ENCODE assay signal across 30 cellular contexts in the genomic region with DNA sequence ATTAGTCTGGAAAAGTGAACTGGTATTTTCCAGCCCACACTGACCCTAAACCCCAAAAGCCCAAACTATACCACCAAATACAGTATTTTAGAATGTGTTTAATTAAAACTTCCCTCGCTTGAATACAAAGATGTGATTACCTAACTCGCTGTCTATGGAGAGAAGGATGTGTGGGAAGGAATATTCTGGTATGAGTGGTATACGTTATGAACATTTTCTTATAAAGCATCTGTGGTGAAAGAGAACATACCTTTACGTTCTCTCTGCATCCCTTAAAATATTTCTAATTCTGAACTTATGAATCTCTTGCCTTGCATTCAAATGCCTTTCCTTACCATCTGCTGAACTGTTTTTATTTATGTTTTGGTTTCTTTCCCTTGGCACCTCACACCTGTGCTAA.
"Had no signal": no experiment of that assay in that cellular context is flagged by ENCODE, and none has a peak within 500 bp of the region (broad histone marks: within the 10 kb centered on the region; RNA-seq: fewer than 3 reads in every experiment).

No MANE protein-coding gene starts in this region.

- H2AFZ ChIP-seq: hepatocyte had no signal

- FAIRE-seq: frontal cortex, pancreas, small intestine had no signal

- DNase-seq: activated CD4-positive, alpha-beta T cell treated with anti-CD3 and anti-CD28 coated beads for 1 hour; activated CD4-positive, alpha-beta T cell treated with anti-CD3 and anti-CD28 coated beads, Interleukin-2, amount 10 ng/mL, durations not matched to agents 7 days and 5 days; activated CD8-positive, alpha-beta T cell treated with anti-CD3 and anti-CD28 coated beads for 36 hours; activated effector memory CD4-positive, alpha-beta T cell treated with Interleukin-2 at 50 U/mL for 16 hours; activated naive CD4-positive, alpha-beta T cell treated with Interleukin-2 at 50 U/mL for 16 hours; activated naive CD8-positive, alpha-beta T cell treated with anti-CD3 and anti-CD28 coated beads for 36 hours; activated T-cell treated with anti-CD3 and anti-CD28 coated beads for 4 hours; activated T-cell treated with anti-CD3 and anti-CD28 coated beads, Interleukin-2, amount 50 U/mL, for 72 hours; cerebellar nuclear complex; colonic mucosa; effector CD8-positive, alpha-beta T cell; glutamatergic neuron; nucleus accumbens; pancreas; sigmoid colon; small intestine; stimulated activated CD4-positive, alpha-beta T cell treated with anti-CD3 and anti-CD28 coated beads, Interleukin-4, amount 100 ng/mL, for 4 hours; stimulated activated CD8-positive, alpha-beta memory T cell treated with anti-CD3 and anti-CD28 coated beads, Interleukin-4, amount 100 ng/mL, for 48 hours; stimulated activated naive CD4-positive, alpha-beta T cell; SW 1271; T-helper 2 cell had no signal

- ATAC-seq: activated CD8-positive, alpha-beta T cell treated with anti-CD3 and anti-CD28 coated beads for 36 hours; activated T-cell treated with anti-CD3 and anti-CD28 coated beads, Interleukin-2, amount 50 U/mL, for 72 hours; pancreas had no signal

- H3K9me3 Mint-ChIP-seq: activated CD4-positive, alpha-beta T cell treated with anti-CD3 and anti-CD28 coated beads, Interleukin-2, amount 10 ng/mL, durations not matched to agents 7 days and 5 days; activated CD8-positive, alpha-beta T cell treated with anti-CD3 and anti-CD28 coated beads for 36 hours; activated naive CD8-positive, alpha-beta T cell treated with anti-CD3 and anti-CD28 coated beads for 36 hours; activated T-cell treated with anti-CD3 and anti-CD28 coated beads, Interleukin-2, amount 50 U/mL, for 72 hours; brain had no signal

- H3K27me3 Mint-ChIP-seq: activated CD8-positive, alpha-beta T cell treated with anti-CD3 and anti-CD28 coated beads for 36 hours; activated naive CD8-positive, alpha-beta T cell treated with anti-CD3 and anti-CD28 coated beads for 36 hours; brain had no signal

- H3K27ac ChIP-seq: ascending aorta, cardiac muscle cell, colonic mucosa, hepatocyte, pancreas, prostate gland, sigmoid colon, suprapubic skin, tibial nerve had no signal

- H3K36me3 ChIP-seq: colonic mucosa, pancreas, prostate gland, tibial nerve had no signal

- H3K27me3 ChIP-seq: ascending aorta, cardiac muscle cell, colonic mucosa, hepatocyte, pancreas, sigmoid colon, suprapubic skin, tibial nerve had no signal

- H3K4me3 ChIP-seq: ascending aorta, cardiac muscle cell, colonic mucosa, hepatocyte, pancreas, prostate gland, sigmoid colon, suprapubic skin, tibial nerve had no signal

- H3K4me3 Mint-ChIP-seq: activated CD4-positive, alpha-beta T cell treated with anti-CD3 and anti-CD28 coated beads, Interleukin-2, amount 10 ng/mL, durations not matched to agents 7 days and 5 days; activated CD8-positive, alpha-beta T cell treated with anti-CD3 and anti-CD28 coated beads for 36 hours; activated naive CD8-positive, alpha-beta T cell treated with anti-CD3 and anti-CD28 coated beads for 36 hours; activated T-cell treated with anti-CD3 and anti-CD28 coated beads, Interleukin-2, amount 50 U/mL, for 72 hours; brain; neural crest cell had no signal

- H3K79me2 ChIP-seq: hepatocyte had no signal

- H3K4me2 ChIP-seq: hepatocyte had no signal

- H3K27ac Mint-ChIP-seq: activated CD4-positive, alpha-beta T cell treated with anti-CD3 and anti-CD28 coated beads, Interleukin-2, amount 10 ng/mL, durations not matched to agents 7 days and 5 days; brain had no signal

- H3K9me3 ChIP-seq: ascending aorta, colonic mucosa, pancreas, prostate gland, sigmoid colon, suprapubic skin, tibial nerve had no signal

- H3K4me1 ChIP-seq: colonic mucosa, pancreas, prostate gland, sigmoid colon had no signal
